In the genomic region with DNA sequence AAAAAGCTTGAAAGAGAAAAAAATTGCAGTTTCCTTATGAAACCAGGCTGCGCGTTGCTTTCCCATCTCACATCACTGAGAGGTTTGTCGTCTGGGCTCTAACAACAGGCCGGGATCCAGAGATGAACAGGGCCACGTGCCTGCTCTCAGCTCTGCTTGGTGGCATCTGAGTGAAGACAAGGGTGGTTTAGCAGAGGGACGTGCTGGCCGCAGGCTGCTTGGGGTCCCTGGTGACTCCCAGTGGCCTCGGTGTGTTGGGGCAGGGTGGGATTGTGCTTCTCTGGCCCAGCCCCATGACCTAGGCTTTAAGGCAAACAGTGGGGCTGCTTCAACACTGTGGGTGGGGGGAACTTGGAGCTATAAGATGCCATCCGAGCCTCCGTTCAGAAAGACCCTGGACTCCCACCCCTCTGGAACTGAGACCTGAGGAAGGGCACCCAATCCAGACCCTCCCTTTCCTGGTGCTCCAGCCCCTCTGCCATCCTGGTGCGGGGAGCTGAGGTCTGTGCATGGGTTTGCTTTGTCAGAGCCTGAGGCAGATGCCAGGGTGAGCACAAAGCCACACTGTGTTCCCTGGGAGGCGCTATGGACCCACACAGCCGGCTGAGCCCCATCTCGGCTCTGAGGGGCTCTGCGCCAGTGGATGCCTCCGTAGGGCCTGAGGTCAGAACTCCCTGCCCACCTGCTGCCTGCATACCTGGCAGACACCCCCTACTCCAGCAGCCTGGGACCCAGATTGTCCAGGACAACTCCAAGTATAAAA, we compare ENCODE assay signal across 17 cellular contexts. TPM values are rescaled to one million over a fixed set of nuclear protein-coding genes. Genes with fewer than 3 reads are reported as not detected.
DNase-seq lines count a peak whose midpoint lies in the region; ATAC-seq, FAIRE-seq and TF ChIP-seq lines count a peak whose summit lies in the region.
"Had no signal": no experiment of that assay in that cellular context is flagged by ENCODE, and none has a peak within 500 bp of the region (broad histone marks: within the 10 kb centered on the region; RNA-seq: fewer than 3 reads in every experiment).

No MANE protein-coding gene starts in this region.

- H3K9me3 Mint-ChIP-seq in activated CD4-positive, alpha-beta T cell treated with anti-CD3 and anti-CD28 coated beads for 36 hours (ENCODE audit: low read depth) = no peaks in the 10 kb centered on the region
- H3K9me3 Mint-ChIP-seq: effector memory CD8-positive, alpha-beta T cell; mesothelial cell of epicardium had no signal

- H3K9me2 ChIP-seq in PC-3 (replicated peaks; ENCODE audit: low read length) = no peaks in the 10 kb centered on the region
- H3K9me2 ChIP-seq in OCI-LY7 (ENCODE audit: insufficient read depth, low read length) = no peaks in the 10 kb centered on the region

- BruUV-seq in PC-3 (replicated peaks; lab: Mats Ljungman, UMichigan) (no TSS peak), endothelial cell of umbilical vein (replicated peaks; lab: Mats Ljungman, UMichigan) (no TSS peak), OCI-LY7 (replicated peaks; lab: Mats Ljungman, UMichigan) (no TSS peak)

- no peaks in the 10 kb centered on the region for H3K36me3 Mint-ChIP-seq in activated CD4-positive, alpha-beta T cell treated with anti-CD3 and anti-CD28 coated beads for 36 hours (ENCODE audit: low read depth)
- H3K36me3 Mint-ChIP-seq: activated CD8-positive, alpha-beta memory T cell treated with anti-CD3 and anti-CD28 coated beads, Interleukin-2, amount 10 ng/mL, durations not matched to agents 7 days and 5 days; mesothelial cell of epicardium had no signal

- H3K4me1 ChIP-seq in A549 = peaks cover 56% of the 10 kb centered on the region
- H3K4me1 ChIP-seq in PC-3 (ENCODE audit: insufficient read depth, low read length) = peaks cover 72% of the 10 kb centered on the region
- peaks cover 31% of the 10 kb centered on the region for H3K4me1 ChIP-seq in endothelial cell of umbilical vein (ENCODE audit: control insufficient read depth, extremely low read depth, insufficient read depth, low read length)
- H3K4me1 ChIP-seq in OCI-LY7 (ENCODE audit: insufficient read depth, low read length, poor library complexity, severe bottlenecking) = peaks cover 10% of the 10 kb centered on the region
- H3K4me1 ChIP-seq: parathyroid adenoma had no signal

- H3K27me3 ChIP-seq in PC-3 (ENCODE audit: low read length) (no peaks in the 10 kb centered on the region), endothelial cell of umbilical vein (ENCODE audit: control insufficient read depth in 2 of 2, insufficient read depth in 2 of 2, low read length in 2 of 2) (no peaks in the 10 kb centered on the region)

- H2AFZ ChIP-seq in PC-3 (ENCODE audit: low read length) (no peak overlapping the region), endothelial cell of umbilical vein (ENCODE audit: low read depth, low read length) (no peak overlapping the region), OCI-LY7 (ENCODE audit: low read length) (no peak overlapping the region)

- POLR2A ChIA-PET in A549 (lab: Yijun Ruan, JAX) (interaction anchor here (1.1 kb wide), 3 partner anchors 17 to 123 kb away, joined by 3 to 4 read pairs (median 4); a partner anchor contains a TSS), PC-3 (lab: Charles Lee; ENCODE audit: unreplicated experiment) (no interaction called here), endothelial cell of umbilical vein (lab: Charles Lee) (interaction anchor here (1.0 to 1.1 kb wide), 2 partner anchors 20 to 124 kb away, joined by 3 to 4 read pairs; no protein-coding TSS in a partner anchor), OCI-LY7 (lab: Charles Lee) (interaction anchor here (0.6 to 1.2 kb wide), 2 partner anchors 9 to 210 kb away, joined by 3 read pairs; no protein-coding TSS in a partner anchor)
- POLR2A ChIA-PET in activated CD4-positive, alpha-beta T cell treated with anti-CD3 and anti-CD28 coated beads for 36 hours (lab: Charles Lee) = interaction anchor here (0.6 kb wide), 1 partner anchor 856 kb away, joined by 4 read pairs; no protein-coding TSS in a partner anchor

- 94% methylated on average over 13 of the region's 16 CpGs for WGBS in A549 (ENCODE audit: missing lambda C conversion rate)

- H3K4me1 Mint-ChIP-seq in activated CD4-positive, alpha-beta T cell treated with anti-CD3 and anti-CD28 coated beads for 36 hours = peaks cover 2% of the 10 kb centered on the region

- peaks cover 10% of the 10 kb centered on the region for H3F3A ChIP-seq in PC-3 (ENCODE audit: low read length, unreplicated experiment)

- TF ChIP-seq CTCF in A549 (IDR thresholded peaks at IDR 0.05) = no peak
- no peak for TF ChIP-seq CTCF in PC-3 (conservative IDR thresholded peaks at IDR 0.05; ENCODE audit: low read depth, low read length)
- TF ChIP-seq CTCF in endothelial cell of umbilical vein (IDR thresholded peaks at IDR 0.05; ENCODE audit: extremely low read depth in 1 of 2, insufficient read depth in 1 of 2, low read depth in 1 of 2, low read length in 2 of 2) = no peak
- no peak for TF ChIP-seq CTCF in OCI-LY7 (conservative IDR thresholded peaks at IDR 0.05; ENCODE audit: low read length)

- no peak for TF ChIP-seq EP300 in A549 (IDR thresholded peaks at IDR 0.05)

- H3K79me2 ChIP-seq in PC-3 (ENCODE audit: low read length) (no peaks in the 10 kb centered on the region), endothelial cell of umbilical vein (ENCODE audit: control insufficient read depth, insufficient read depth, low read length) (no peaks in the 10 kb centered on the region), OCI-LY7 (ENCODE audit: insufficient read depth, low read depth, low read length) (no peaks in the 10 kb centered on the region)
- H3K79me2 ChIP-seq: parathyroid adenoma had no signal

- H3K9ac ChIP-seq in PC-3 (ENCODE audit: low read length) (peak overlapping the region; percentile 81), endothelial cell of umbilical vein (replicated peaks; ENCODE audit: extremely low read depth, insufficient read depth, low read length) (no peak overlapping the region)
- H3K9ac ChIP-seq: parathyroid adenoma had no signal

- H3K27ac ChIP-seq in A549 (peak overlapping the region; percentile 87), PC-3 (ENCODE audit: low read length) (peak overlapping the region; percentile 95), endothelial cell of umbilical vein (ENCODE audit: insufficient read depth, low read depth, low read length) (peak overlapping the region; percentile 51), OCI-LY7 (ENCODE audit: low read depth, low read length, poor library complexity, severe bottlenecking) (no peak overlapping the region)
- H3K27ac ChIP-seq: parathyroid adenoma had no signal

- intact Hi-C loops in PC-3 (cut with micrococcal nuclease) = loop anchor here (5.0 kb wide), 1 partner anchor 123 kb away; no protein-coding TSS in a partner anchor
- intact Hi-C loops in endothelial cell of umbilical vein (cut with micrococcal nuclease) = no loop called here
- intact Hi-C loops in activated CD4-positive, alpha-beta T cell treated with anti-CD3 and anti-CD28 coated beads for 36 hours (cut with DNase I, micrococcal nuclease) = no loop called here
- intact Hi-C loops in OCI-LY7 (cut with micrococcal nuclease; ENCODE audit: unreplicated experiment) = no loop called here

- no peaks in the 10 kb centered on the region for H3K27me3 Mint-ChIP-seq in activated CD4-positive, alpha-beta T cell treated with anti-CD3 and anti-CD28 coated beads for 36 hours
- H3K27me3 Mint-ChIP-seq: activated CD8-positive, alpha-beta memory T cell treated with anti-CD3 and anti-CD28 coated beads, Interleukin-2, amount 10 ng/mL, durations not matched to agents 7 days and 5 days; effector memory CD8-positive, alpha-beta T cell had no signal

- H3K9me3 ChIP-seq in A549 (no peaks in the 10 kb centered on the region), PC-3 (ENCODE audit: low read length) (no peaks in the 10 kb centered on the region), endothelial cell of umbilical vein (replicated peaks; ENCODE audit: control insufficient read depth, insufficient read depth, low read length) (no peaks in the 10 kb centered on the region), OCI-LY7 (ENCODE audit: low read length) (no peaks in the 10 kb centered on the region)
- H3K9me3 ChIP-seq: Caco-2 had no signal

- H3K4me3 Mint-ChIP-seq in activated CD4-positive, alpha-beta T cell treated with anti-CD3 and anti-CD28 coated beads for 36 hours = no peak overlapping the region
- H3K4me3 Mint-ChIP-seq: activated CD8-positive, alpha-beta memory T cell treated with anti-CD3 and anti-CD28 coated beads, Interleukin-2, amount 10 ng/mL, durations not matched to agents 7 days and 5 days; effector memory CD8-positive, alpha-beta T cell; mesothelial cell of epicardium had no signal

- DNase-seq in A549 (ENCODE audit: low read depth in 1 of 2, low spot score in 1 of 2) (no peak), PC-3 (no peak), endothelial cell of umbilical vein (ENCODE audit: low read depth, low spot score) (no peak), nucleus accumbens (lab: John Stamatoyannopoulos, UW) (peak in 49 of 56 donors; percentile 29 to 87 (median 73)), left lobe of liver (ENCODE audit: low spot score) (no peak), OCI-LY7 (ENCODE audit: low spot score) (no peak)
- no peak for DNase-seq in activated CD4-positive, alpha-beta T cell treated with anti-CD3 and anti-CD28 coated beads for 36 hours
- DNase-seq: activated CD8-positive, alpha-beta memory T cell treated with anti-CD3 and anti-CD28 coated beads, Interleukin-2, amount 10 ng/mL, durations not matched to agents 7 days and 5 days; activated naive CD4-positive, alpha-beta T cell treated with Interleukin-2 at 50 U/mL for 16 hours; Caco-2; effector memory CD8-positive, alpha-beta T cell; NCI-H226; stimulated activated CD4-positive, alpha-beta T cell treated with anti-CD3 and anti-CD28 coated beads, Interleukin-15, amount 100 ng/mL, for 24 hours had no signal

- no peaks in the 10 kb centered on the region for H3K9me1 ChIP-seq in endothelial cell of umbilical vein (replicated peaks; ENCODE audit: control insufficient read depth, extremely low read depth, insufficient read depth, low read length)

- ATAC-seq in A549 = no peak
- ATAC-seq in PC-3 = no peak
- no peak for ATAC-seq in HG03439 (IDR thresholded peaks at IDR 0.05; ENCODE audit: unreplicated experiment)
- ATAC-seq in left lobe of liver = no peak
- no peak for ATAC-seq in activated CD4-positive, alpha-beta T cell treated with anti-CD3 and anti-CD28 coated beads for 36 hours

- CTCF ChIA-PET in A549 (lab: Yijun Ruan, JAX) (interaction anchor here (0.6 to 6.7 kb wide), 16 partner anchors 9 to 379 kb away, joined by 3 to 52 read pairs (median 6); a partner anchor contains a TSS), PC-3 (lab: Charles Lee) (no interaction called here), endothelial cell of umbilical vein (lab: Charles Lee) (interaction anchor here (0.7 to 4.6 kb wide), 6 partner anchors 11 to 125 kb away, joined by 4 to 23 read pairs (median 10); a partner anchor contains a TSS), OCI-LY7 (lab: Charles Lee; ENCODE audit: unreplicated experiment) (no interaction called here)
- CTCF ChIA-PET in activated CD4-positive, alpha-beta T cell treated with anti-CD3 and anti-CD28 coated beads for 36 hours (lab: Charles Lee) = interaction anchor here (1.6 kb wide), 1 partner anchor 125 kb away, joined by 4 read pairs; no protein-coding TSS in a partner anchor

- FAIRE-seq in A549 (lab: Jason Lieb, UNC) (no peak), endothelial cell of umbilical vein (lab: Jason Lieb, UNC) (no peak)
- FAIRE-seq: G401.6 had no signal

- TF ChIP-seq RAD21 in A549 (conservative IDR thresholded peaks at IDR 0.05 in 1 of 2, IDR thresholded peaks at IDR 0.05 in 1 of 2) = 0 out of 5 replicates have a peak, but pooled peaks of 1 of the 2 experiments have one; percentile 6

- H4K20me1 ChIP-seq in PC-3 (ENCODE audit: low read length) = no peaks in the 10 kb centered on the region
- H4K20me1 ChIP-seq in endothelial cell of umbilical vein (replicated peaks; ENCODE audit: control insufficient read depth, extremely low read depth, insufficient read depth, low read length) = no peaks in the 10 kb centered on the region
- H4K20me1 ChIP-seq in OCI-LY7 (ENCODE audit: insufficient read depth, low read length) = no peaks in the 10 kb centered on the region

- H3K4me3 ChIP-seq in A549 = no peak overlapping the region
- no peak overlapping the region for H3K4me3 ChIP-seq in PC-3 (ENCODE audit: low read length)
- H3K4me3 ChIP-seq in endothelial cell of umbilical vein (replicated peaks in 1 of 3; ENCODE audit: insufficient read depth in 1 of 3, low read depth in 1 of 3, low read length in 3 of 3) = no peak overlapping the region
- no peak overlapping the region for H3K4me3 ChIP-seq in OCI-LY7 (ENCODE audit: low read depth, low read length, poor library complexity, severe bottlenecking)

- no peak overlapping the region for H3K27ac Mint-ChIP-seq in activated CD4-positive, alpha-beta T cell treated with anti-CD3 and anti-CD28 coated beads for 36 hours
- H3K27ac Mint-ChIP-seq: effector memory CD8-positive, alpha-beta T cell; mesothelial cell of epicardium had no signal

- TF ChIP-seq POLR2A in A549 (IDR thresholded peaks at IDR 0.05; ENCODE audit: low read length) = no peak
- TF ChIP-seq POLR2A in endothelial cell of umbilical vein (IDR thresholded peaks at IDR 0.05; ENCODE audit: low read depth, low read length) = no peak

- dilution Hi-C loops in endothelial cell of umbilical vein (cut with MboI; ENCODE audit: extremely low pct_ligation_motif_present, low sequenced_read_pairs) = no loop called here

- peak overlapping the region; percentile 57 for H3K4me2 ChIP-seq in A549
- peak overlapping the region; percentile 64; the same call in 1 of the 2 replicates for H3K4me2 ChIP-seq in PC-3 (ENCODE audit: low read length)
- H3K4me2 ChIP-seq in endothelial cell of umbilical vein (ENCODE audit: insufficient read depth, low read length) = no peak overlapping the region
- H3K4me2 ChIP-seq in OCI-LY7 (ENCODE audit: low read length) = no peak overlapping the region

- H3K36me3 ChIP-seq in PC-3 (ENCODE audit: low read depth, low read length) = no peaks in the 10 kb centered on the region
- H3K36me3 ChIP-seq in endothelial cell of umbilical vein (ENCODE audit: control insufficient read depth in 2 of 2, extremely low read depth in 1 of 2, insufficient read depth in 2 of 2, low read length in 2 of 2) = no peaks in the 10 kb centered on the region
- no peaks in the 10 kb centered on the region for H3K36me3 ChIP-seq in OCI-LY7 (ENCODE audit: insufficient read depth, low read length)

RNA-seq across cellular contexts. Expression of a gene that starts 18.4 kb away (rescaled TPM):
- polyA plus RNA-seq in A549 (2011; rRNA removed) = 37.8 and 44.4 TPM in 2 replicates
- polyA plus RNA-seq in A549 (2012; cell fraction: cytosol; rRNA removed) = 146 and 175 TPM in 2 replicates
- polyA plus RNA-seq in A549 (2012; cell fraction: nucleus; rRNA removed) = 151 and 164 TPM in 2 replicates
- 66.4 to 78.8 TPM (median 66.9 TPM) in 3 replicates for polyA plus RNA-seq in A549 (2017; fragmentation: RNase III; extraction: RNeasy Plus Mini Kit Qiagen cat#74134 plus additional on column Dnase treatment)
- 26.0 and 43.0 TPM in 2 replicates for polyA minus RNA-seq in A549 (2011; rRNA and poly(A)+ RNA removed)
- 312 and 339 TPM in 2 replicates for total RNA-seq in PC-3 (2014; rRNA removed)
- total RNA-seq in endothelial cell of umbilical vein = 68.1 and 77.4 TPM in 2 replicates
- polyA plus RNA-seq in endothelial cell of umbilical vein = 56.5 and 67.3 TPM in 2 replicates
- 40.8 and 44.2 TPM in 2 replicates for polyA plus RNA-seq in endothelial cell of umbilical vein (2011; cell fraction: cytosol; rRNA removed)
- polyA plus RNA-seq in endothelial cell of umbilical vein (2011; cell fraction: nucleus; rRNA removed) = 34.7 and 39.6 TPM in 2 replicates
- 79.1 and 104 TPM in 2 replicates for polyA plus RNA-seq in endothelial cell of umbilical vein (2012)
- polyA minus RNA-seq in endothelial cell of umbilical vein = 17.4 and 19.0 TPM in 2 replicates
- 48.7 TPM for polyA minus RNA-seq in endothelial cell of umbilical vein (2011; cell fraction: cytosol; rRNA and poly(A)+ RNA removed)
- 8.8 and 14.8 TPM in 2 replicates for polyA minus RNA-seq in endothelial cell of umbilical vein (2011; cell fraction: nucleus; rRNA and poly(A)+ RNA removed)
- total RNA-seq in left lobe of liver = 27.5 TPM
- 100 to 1,000 TPM; 109 to 114 TPM for total RNA-seq in activated CD4-positive, alpha-beta T cell treated with anti-CD3 and anti-CD28 coated beads for 36 hours
- 9.1 and 9.7 TPM in 2 replicates for total RNA-seq in OCI-LY7 (2014; rRNA removed; shearing (Covaris generic))
- total RNA-seq in OCI-LY7 (2022) = 7.2 and 9.2 TPM in 2 replicates

Comparison
In these comparisons a context has a peak if more than half of its experiments do, and no peak if none do; other contexts are left out.
1. DNase-seq: peak in nucleus accumbens (49 of 56); none in A549 (0 of 2), PC-3 (single experiment), endothelial cell of umbilical vein (single experiment), left lobe of liver (single experiment), activated CD4-positive, alpha-beta T cell treated with anti-CD3 and anti-CD28 coated beads for 36 hours (single experiment) and OCI-LY7 (single experiment).
2. H3K4me2 ChIP-seq: peak in A549 (single experiment) and PC-3 (single experiment); none in endothelial cell of umbilical vein (single experiment) and OCI-LY7 (single experiment).
3. CTCF ChIA-PET loops: an anchor here in A549 (0.6 to 6.7 kb wide), endothelial cell of umbilical vein (0.7 to 4.6 kb wide) and activated CD4-positive, alpha-beta T cell treated with anti-CD3 and anti-CD28 coated beads for 36 hours (1.6 kb wide); none called in PC-3 and OCI-LY7.